In the genomic region with DNA sequence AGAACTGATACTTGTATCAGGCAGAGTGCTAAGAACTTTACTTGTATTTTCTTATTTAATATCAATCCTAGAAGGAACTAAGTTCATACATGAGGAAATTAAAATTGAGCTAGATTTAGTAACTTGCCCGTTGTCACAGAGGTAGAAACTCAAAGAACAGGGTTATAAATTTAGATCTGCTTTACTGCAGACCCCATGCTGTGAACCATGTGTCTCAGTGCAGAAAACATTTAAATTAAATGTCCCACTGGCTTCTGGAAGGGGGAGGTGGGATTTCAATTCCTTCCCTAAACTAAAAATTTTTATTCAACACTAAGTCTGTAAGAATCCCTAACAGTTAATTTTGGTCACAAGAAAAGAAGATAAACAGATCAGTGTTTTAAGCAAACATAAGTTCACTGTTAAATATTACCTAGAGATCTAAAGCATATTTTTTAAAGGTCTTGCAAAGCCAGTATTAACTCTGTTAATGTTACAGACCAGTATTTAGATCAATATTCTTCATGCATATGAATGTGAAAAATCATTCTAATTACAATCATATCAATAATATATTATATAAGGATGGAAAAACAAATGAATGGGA, we compare ENCODE assay signal across 18 cellular contexts. TPM values are rescaled to one million over a fixed set of nuclear protein-coding genes. Genes with fewer than 3 reads are reported as not detected.
DNase-seq lines count a peak whose midpoint lies in the region; ATAC-seq, FAIRE-seq and TF ChIP-seq lines count a peak whose summit lies in the region.
"Had no signal": no experiment of that assay in that cellular context is flagged by ENCODE, and none has a peak within 500 bp of the region (broad histone marks: within the 10 kb centered on the region; RNA-seq: fewer than 3 reads in every experiment).

No MANE protein-coding gene starts in this region.

- no peaks in the 10 kb centered on the region for H3K9me3 ChIP-seq in A673 (ENCODE audit: low read depth, low read length, poor library complexity, severe bottlenecking)
- no peaks in the 10 kb centered on the region for H3K9me3 ChIP-seq in DOHH2 (ENCODE audit: control insufficient read depth, insufficient read depth, low read length)
- no peaks in the 10 kb centered on the region for H3K9me3 ChIP-seq in HepG2 (ENCODE audit: low read length)

- peak overlapping the region; percentile 66 for H3K4me2 ChIP-seq in DOHH2 (ENCODE audit: low read length)
- peak overlapping the region; percentile 76 for H3K4me2 ChIP-seq in HepG2 (ENCODE audit: low read depth, low read length)

- ATAC-seq in HepG2 (peak; percentile 73), GM18858 (IDR thresholded peaks at IDR 0.05; ENCODE audit: unreplicated experiment) (no peak)
- ATAC-seq: naive thymus-derived CD8-positive, alpha-beta T cell; stimulated activated naive CD8-positive, alpha-beta T cell treated with anti-CD3 and anti-CD28 coated beads, Interleukin-15, amount 100 ng/mL, for 72 hours had no signal

- intact Hi-C loops in A673 (cut with micrococcal nuclease; ENCODE audit: unreplicated experiment): no loop called here
- intact Hi-C loops in HepG2 (cut with micrococcal nuclease; ENCODE audit: unreplicated experiment): loop anchor here (2.0 kb wide), 1 partner anchor 13 kb away; no protein-coding TSS in a partner anchor

- no peaks in the 10 kb centered on the region for H3K9me2 ChIP-seq in DOHH2 (replicated peaks; ENCODE audit: control insufficient read depth, low read length)

- peak; percentile 62 for DNase-seq in A673 (ENCODE audit: low spot score)
- no peak for DNase-seq in RCC 7860 (ENCODE audit: low spot score)
- DNase-seq in HepG2 (ENCODE audit: low spot score): no peak
- no peak for DNase-seq in stimulated activated CD4-positive, alpha-beta T cell treated with anti-CD3 and anti-CD28 coated beads, Interleukin-2, amount 100 ng/mL, for 24 hours
- no peak for DNase-seq in GM13976 (ENCODE audit: low spot score)
- DNase-seq in activated naive CD4-positive, alpha-beta T cell treated with Interleukin-2 at 50 U/mL for 16 hours: no peak
- DNase-seq: activated CD8-positive, alpha-beta memory T cell treated with anti-CD3 and anti-CD28 coated beads, Interleukin-2, amount 50 U/mL, for 4 hours; MV-4-11; naive thymus-derived CD8-positive, alpha-beta T cell; NCI-H82; RPMI8226; stimulated activated naive CD8-positive, alpha-beta T cell treated with anti-CD3 and anti-CD28 coated beads, Interleukin-15, amount 100 ng/mL, for 72 hours had no signal

- TF ChIP-seq RAD21 in HepG2 (CRISPR knock-in tag; IDR thresholded peaks at IDR 0.05): no peak

- POLR2A ChIA-PET in A673 (lab: Charles Lee; ENCODE audit: low non-redundant PET): interaction anchor here (0.6 kb wide), 1 partner anchor 23 kb away, joined by 3 read pairs; a partner anchor contains a TSS
- POLR2A ChIA-PET in HepG2 (lab: Yijun Ruan, JAX): interaction anchor here (1.8 kb wide), 1 partner anchor 23 kb away, joined by 12 read pairs; a partner anchor contains a TSS

- H3K4me3 ChIP-seq in A673 (ENCODE audit: low read depth, low read length, poor library complexity, severe bottlenecking) (no peak overlapping the region), DOHH2 (ENCODE audit: low read length) (peak overlapping the region; percentile 45), HepG2 (replicated peaks in 1 of 3; ENCODE audit: insufficient read depth in 1 of 3, low read depth in 2 of 3, low read length in 3 of 3) (peak overlapping the region; percentile 17 to 21 (median 21); a peak in 5 of 6 replicates)
- H3K4me3 ChIP-seq: lung had no signal

- TF ChIP-seq EP300 in HepG2 (IDR thresholded peaks at IDR 0.05; ENCODE audit: low read depth in 2 of 2, low read length in 2 of 2) (peak in 1 of 2 experiments; percentile 32; a peak in 1 of 4 replicates), HepG2 (CRISPR knock-in tag; IDR thresholded peaks at IDR 0.05; ENCODE audit: borderline replicate concordance) (no peak)

- H3F3A ChIP-seq in DOHH2 (ENCODE audit: control insufficient read depth, insufficient read depth): peaks cover 3% of the 10 kb centered on the region; the same call in 1 of the 2 replicates

- TF ChIP-seq CTCF in A673 (conservative IDR thresholded peaks at IDR 0.05; ENCODE audit: low read depth, low read length): no peak
- no peak for TF ChIP-seq CTCF in DOHH2 (IDR thresholded peaks at IDR 0.05; ENCODE audit: low read depth, low read length, poor library complexity, severe bottlenecking)
- no peak for TF ChIP-seq CTCF in HepG2 (CRISPR knock-in tag; IDR thresholded peaks at IDR 0.05)
- no peak for TF ChIP-seq CTCF in GM13976 (IDR thresholded peaks at IDR 0.05; ENCODE audit: borderline replicate concordance, control extremely low read depth, extremely low read depth, insufficient read depth, missing control alignments)

- H4K20me1 ChIP-seq in DOHH2 (ENCODE audit: control insufficient read depth, insufficient read depth, low read depth, low read length) (peaks cover 10% of the 10 kb centered on the region; the same call in 1 of the 2 replicates), HepG2 (ENCODE audit: insufficient read depth, low read length) (no peaks in the 10 kb centered on the region)

- in situ Hi-C loops in HepG2 (cut with HindIII; ENCODE audit: extremely low pct_ligation_motif_present, low pct_unique_long_range_greater_than_20kb): no loop called here
- in situ Hi-C loops in GM13976 (cut with MboI; ENCODE audit: low sequenced_read_pairs, unreplicated experiment): no loop called here

- TF ChIP-seq POLR2A in HepG2 (IDR thresholded peaks at IDR 0.05; ENCODE audit: insufficient read depth in 1 of 2, low read depth in 2 of 2, low read length in 2 of 2): no peak

- H2AFZ ChIP-seq in HepG2 (ENCODE audit: low read length): no peak overlapping the region

- BruUV-seq in A673 (replicated peaks; lab: Mats Ljungman, UMichigan): no TSS peak
- no TSS peak for BruUV-seq in HepG2 (replicated peaks; lab: Mats Ljungman, UMichigan)

- H3K27me3 ChIP-seq in A673 (replicated peaks; ENCODE audit: insufficient read depth, low read depth, low read length, poor library complexity) (no peaks in the 10 kb centered on the region), DOHH2 (ENCODE audit: control insufficient read depth, low read length) (no peaks in the 10 kb centered on the region), HepG2 (ENCODE audit: control insufficient read depth in 1 of 2, insufficient read depth in 2 of 2, low read length in 2 of 2) (no peaks in the 10 kb centered on the region)

- CTCF ChIA-PET in A673 (lab: Charles Lee) (no interaction called here), HepG2 (lab: Yijun Ruan, JAX; ENCODE audit: low intra/inter-chr PET ratio, low total read pairs) (no interaction called here)

- peak overlapping the region; percentile 41; the same call in 1 of the 2 replicates for H3K9ac ChIP-seq in HepG2 (ENCODE audit: insufficient read depth, low read depth, low read length)

- peaks cover 98% of the 10 kb centered on the region for H3K79me2 ChIP-seq in DOHH2 (ENCODE audit: control insufficient read depth, low read length)
- peaks cover 100% of the 10 kb centered on the region for H3K79me2 ChIP-seq in HepG2 (ENCODE audit: insufficient read depth, low read length)

- H3K4me1 ChIP-seq in A673 (ENCODE audit: insufficient read depth, low read length, poor library complexity, severe bottlenecking) (peaks cover 32% of the 10 kb centered on the region), DOHH2 (ENCODE audit: control insufficient read depth, low read length) (peaks cover 39% of the 10 kb centered on the region), HepG2 (ENCODE audit: insufficient read depth, low read length) (peaks cover 81% of the 10 kb centered on the region)

- H3K36me3 ChIP-seq in A673 (ENCODE audit: insufficient read depth, low read length, poor library complexity, severe bottlenecking): no peaks in the 10 kb centered on the region
- H3K36me3 ChIP-seq in DOHH2 (ENCODE audit: control insufficient read depth, low read length): no peaks in the 10 kb centered on the region
- no peaks in the 10 kb centered on the region; a peak in 2 of 5 replicates for H3K36me3 ChIP-seq in HepG2 (replicated peaks in 1 of 2; ENCODE audit: control insufficient read depth in 1 of 2, insufficient read depth in 2 of 2, low read length in 2 of 2)

- H3K27ac ChIP-seq in A673 (ENCODE audit: low read depth, low read length, poor library complexity, severe bottlenecking): no peak overlapping the region
- H3K27ac ChIP-seq in DOHH2 (ENCODE audit: low read depth, low read length): no peak overlapping the region
- peak overlapping the region; percentile 59 for H3K27ac ChIP-seq in HepG2 (ENCODE audit: extremely low read length, insufficient read depth, low read length)
- H3K27ac ChIP-seq: epithelial cell of prostate had no signal

- WGBS in HepG2 (ENCODE audit: low lambda C conversion rate): 0% methylated on average over 1 of the region's 1 CpG

- FAIRE-seq in RCC 7860 (lab: Jason Lieb, UNC) (peak; percentile 24), HepG2 (lab: Jason Lieb, UNC) (no peak)
- FAIRE-seq: D721Med, GM18507 had no signal

TF ChIP-seq in HepG2, 621 proteins besides CTCF, POLR2A, EP300 and RAD21 (continues in another document):
- TF ChIP-seq ZNF652 (CRISPR knock-in tag; IDR thresholded peaks at IDR 0.05; ENCODE audit: borderline replicate concordance, low read depth): peak; percentile 70; the same call in 1 of the 2 replicates

RNA-seq across cellular contexts. Expression of a gene that starts 23.1 kb away (rescaled TPM):
- 31.9 and 32.1 TPM in 2 replicates for total RNA-seq in A673 (2021)
- 12.8 and 18.7 TPM in 2 replicates for total RNA-seq in HepG2 (2016; rRNA removed; fragmentation: Illumina TruSeq; extraction: Trizol)
- 3.0 and 3.2 TPM in 2 replicates for total RNA-seq in HepG2 (2016; cell fraction: cytosol; rRNA removed; fragmentation: Illumina TruSeq; extraction: Trizol; ENCODE audit: low read depth)
- 13.0 and 16.0 TPM in 2 replicates for total RNA-seq in HepG2 (2016; cell fraction: insoluble cytoplasmic fraction; rRNA removed; fragmentation: Illumina TruSeq; extraction: Trizol)
- 15.3 and 16.6 TPM in 2 replicates for total RNA-seq in HepG2 (2016; cell fraction: membrane; rRNA removed; fragmentation: Illumina TruSeq; extraction: Trizol)
- total RNA-seq in HepG2 (2016; cell fraction: nucleus; rRNA removed; fragmentation: Illumina TruSeq; extraction: Trizol): 19.0 and 19.2 TPM in 2 replicates
- polyA plus RNA-seq in HepG2 (2011; rRNA removed): 7.4 and 7.9 TPM in 2 replicates
- polyA plus RNA-seq in HepG2 (2011; cell fraction: cytosol; rRNA removed): 3.5 and 5.6 TPM in 2 replicates
- 5.9 and 6.1 TPM in 2 replicates for polyA plus RNA-seq in HepG2 (2011; cell fraction: nucleus; rRNA removed)
- 16.9 and 18.9 TPM in 2 replicates for polyA plus RNA-seq in HepG2 (2012)
- polyA plus RNA-seq in HepG2 (2016; cell fraction: cytosol; fragmentation: Illumina TruSeq; extraction: Trizol; ENCODE audit: low read depth): 1.6 and 2.1 TPM in 2 replicates
- polyA plus RNA-seq in HepG2 (2016; cell fraction: insoluble cytoplasmic fraction; fragmentation: Illumina TruSeq; extraction: Trizol; ENCODE audit: low read depth): 22.0 and 25.2 TPM in 2 replicates
- polyA plus RNA-seq in HepG2 (2016; cell fraction: membrane; fragmentation: Illumina TruSeq; extraction: Trizol; ENCODE audit: low read depth): 10.0 and 10.9 TPM in 2 replicates
- 14.1 and 14.5 TPM in 2 replicates for polyA plus RNA-seq in HepG2 (2016; cell fraction: nucleus; fragmentation: Illumina TruSeq; extraction: Trizol; ENCODE audit: insufficient read depth, low read depth)
- 5.6 and 8.7 TPM in 2 replicates for polyA minus RNA-seq in HepG2 (2011; rRNA and poly(A)+ RNA removed; ENCODE audit: low replicate concordance)
- polyA minus RNA-seq in HepG2 (2011; cell fraction: cytosol; rRNA and poly(A)+ RNA removed): 6.8 and 9.4 TPM in 2 replicates
- 30.8 and 37.2 TPM in 2 replicates for polyA minus RNA-seq in HepG2 (2011; cell fraction: nucleus; rRNA and poly(A)+ RNA removed)
